In the genomic region with DNA sequence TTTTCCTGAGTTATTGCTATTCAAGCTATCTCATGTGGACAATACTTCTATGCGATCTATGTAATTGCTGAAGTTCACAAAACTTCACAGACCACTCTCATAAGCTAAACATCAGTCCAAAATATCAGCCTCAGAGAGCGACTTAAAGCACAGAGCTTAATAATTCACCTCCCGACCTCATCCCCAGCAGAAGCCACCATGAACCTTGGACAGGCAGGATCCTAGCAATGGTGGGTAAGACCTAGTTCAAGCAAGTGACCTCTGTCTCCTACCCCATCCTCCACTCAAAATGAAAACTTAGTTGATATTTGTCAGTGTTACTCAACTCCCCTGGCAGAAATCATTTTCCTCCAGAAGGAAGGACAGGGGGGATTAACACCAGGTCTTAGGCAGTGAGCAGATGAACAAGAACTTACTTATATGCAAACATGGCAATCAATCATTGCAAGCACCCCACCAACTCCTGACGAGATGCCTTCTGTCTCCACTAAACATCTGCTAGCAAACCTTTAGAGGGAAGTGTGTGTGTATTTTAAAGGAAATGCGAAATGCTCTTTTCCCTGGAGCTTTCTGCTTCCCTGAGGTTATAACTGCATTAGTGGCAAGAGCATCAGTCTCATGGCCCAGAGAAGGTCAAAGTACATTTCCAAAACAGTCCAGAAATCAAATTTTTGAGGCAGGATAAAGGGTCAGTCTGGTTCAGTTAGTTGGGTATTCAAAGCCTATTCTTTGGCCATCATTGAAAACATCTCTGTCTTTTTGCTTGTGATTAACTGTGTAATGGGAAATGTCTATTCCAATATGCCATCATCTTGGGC, we compare ENCODE assay signal across 1 cellular context.
TF ChIP-seq lines count a peak whose summit lies in the region.

No MANE protein-coding gene starts in this region.

TF ChIP-seq in HepG2, 621 proteins besides CTCF, POLR2A, EP300 and RAD21 (continued from another document and continues in another):
- TF ChIP-seq FOXO4 (CRISPR knock-in tag; conservative IDR thresholded peaks at IDR 0.05): no peak
- TF ChIP-seq STAG1 (CRISPR knock-in tag; IDR thresholded peaks at IDR 0.05): peak; percentile 32; the same call in 1 of the 2 replicates
- TF ChIP-seq MXD3 (CRISPR knock-in tag; IDR thresholded peaks at IDR 0.05): no peak
- TF ChIP-seq, protein P1, sequence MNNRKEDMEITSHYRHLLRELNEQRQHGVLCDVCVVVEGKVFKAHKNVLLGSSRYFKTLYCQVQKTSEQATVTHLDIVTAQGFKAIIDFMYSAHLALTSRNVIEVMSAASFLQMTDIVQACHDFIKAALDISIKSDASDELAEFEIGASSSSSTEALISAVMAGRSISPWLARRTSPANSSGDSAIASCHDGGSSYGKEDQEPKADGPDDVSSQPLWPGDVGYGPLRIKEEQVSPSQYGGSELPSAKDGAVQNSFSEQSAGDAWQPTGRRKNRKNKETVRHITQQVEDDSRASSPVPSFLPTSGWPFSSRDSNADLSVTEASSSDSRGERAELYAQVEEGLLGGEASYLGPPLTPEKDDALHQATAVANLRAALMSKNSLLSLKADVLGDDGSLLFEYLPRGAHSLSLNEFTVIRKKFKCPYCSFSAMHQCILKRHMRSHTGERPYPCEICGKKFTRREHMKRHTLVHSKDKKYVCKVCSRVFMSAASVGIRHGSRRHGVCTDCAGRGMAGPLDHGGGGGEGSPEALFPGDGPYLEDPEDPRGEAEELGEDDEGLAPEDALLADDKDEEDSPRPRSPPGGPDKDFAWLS (CRISPR knock-in tag; IDR thresholded peaks at IDR 0.05; ENCODE audit: borderline replicate concordance): no peak
- TF ChIP-seq TARDBP (CRISPR knock-in tag; IDR thresholded peaks at IDR 0.05): peak; percentile 46
- TF ChIP-seq, protein P2, sequence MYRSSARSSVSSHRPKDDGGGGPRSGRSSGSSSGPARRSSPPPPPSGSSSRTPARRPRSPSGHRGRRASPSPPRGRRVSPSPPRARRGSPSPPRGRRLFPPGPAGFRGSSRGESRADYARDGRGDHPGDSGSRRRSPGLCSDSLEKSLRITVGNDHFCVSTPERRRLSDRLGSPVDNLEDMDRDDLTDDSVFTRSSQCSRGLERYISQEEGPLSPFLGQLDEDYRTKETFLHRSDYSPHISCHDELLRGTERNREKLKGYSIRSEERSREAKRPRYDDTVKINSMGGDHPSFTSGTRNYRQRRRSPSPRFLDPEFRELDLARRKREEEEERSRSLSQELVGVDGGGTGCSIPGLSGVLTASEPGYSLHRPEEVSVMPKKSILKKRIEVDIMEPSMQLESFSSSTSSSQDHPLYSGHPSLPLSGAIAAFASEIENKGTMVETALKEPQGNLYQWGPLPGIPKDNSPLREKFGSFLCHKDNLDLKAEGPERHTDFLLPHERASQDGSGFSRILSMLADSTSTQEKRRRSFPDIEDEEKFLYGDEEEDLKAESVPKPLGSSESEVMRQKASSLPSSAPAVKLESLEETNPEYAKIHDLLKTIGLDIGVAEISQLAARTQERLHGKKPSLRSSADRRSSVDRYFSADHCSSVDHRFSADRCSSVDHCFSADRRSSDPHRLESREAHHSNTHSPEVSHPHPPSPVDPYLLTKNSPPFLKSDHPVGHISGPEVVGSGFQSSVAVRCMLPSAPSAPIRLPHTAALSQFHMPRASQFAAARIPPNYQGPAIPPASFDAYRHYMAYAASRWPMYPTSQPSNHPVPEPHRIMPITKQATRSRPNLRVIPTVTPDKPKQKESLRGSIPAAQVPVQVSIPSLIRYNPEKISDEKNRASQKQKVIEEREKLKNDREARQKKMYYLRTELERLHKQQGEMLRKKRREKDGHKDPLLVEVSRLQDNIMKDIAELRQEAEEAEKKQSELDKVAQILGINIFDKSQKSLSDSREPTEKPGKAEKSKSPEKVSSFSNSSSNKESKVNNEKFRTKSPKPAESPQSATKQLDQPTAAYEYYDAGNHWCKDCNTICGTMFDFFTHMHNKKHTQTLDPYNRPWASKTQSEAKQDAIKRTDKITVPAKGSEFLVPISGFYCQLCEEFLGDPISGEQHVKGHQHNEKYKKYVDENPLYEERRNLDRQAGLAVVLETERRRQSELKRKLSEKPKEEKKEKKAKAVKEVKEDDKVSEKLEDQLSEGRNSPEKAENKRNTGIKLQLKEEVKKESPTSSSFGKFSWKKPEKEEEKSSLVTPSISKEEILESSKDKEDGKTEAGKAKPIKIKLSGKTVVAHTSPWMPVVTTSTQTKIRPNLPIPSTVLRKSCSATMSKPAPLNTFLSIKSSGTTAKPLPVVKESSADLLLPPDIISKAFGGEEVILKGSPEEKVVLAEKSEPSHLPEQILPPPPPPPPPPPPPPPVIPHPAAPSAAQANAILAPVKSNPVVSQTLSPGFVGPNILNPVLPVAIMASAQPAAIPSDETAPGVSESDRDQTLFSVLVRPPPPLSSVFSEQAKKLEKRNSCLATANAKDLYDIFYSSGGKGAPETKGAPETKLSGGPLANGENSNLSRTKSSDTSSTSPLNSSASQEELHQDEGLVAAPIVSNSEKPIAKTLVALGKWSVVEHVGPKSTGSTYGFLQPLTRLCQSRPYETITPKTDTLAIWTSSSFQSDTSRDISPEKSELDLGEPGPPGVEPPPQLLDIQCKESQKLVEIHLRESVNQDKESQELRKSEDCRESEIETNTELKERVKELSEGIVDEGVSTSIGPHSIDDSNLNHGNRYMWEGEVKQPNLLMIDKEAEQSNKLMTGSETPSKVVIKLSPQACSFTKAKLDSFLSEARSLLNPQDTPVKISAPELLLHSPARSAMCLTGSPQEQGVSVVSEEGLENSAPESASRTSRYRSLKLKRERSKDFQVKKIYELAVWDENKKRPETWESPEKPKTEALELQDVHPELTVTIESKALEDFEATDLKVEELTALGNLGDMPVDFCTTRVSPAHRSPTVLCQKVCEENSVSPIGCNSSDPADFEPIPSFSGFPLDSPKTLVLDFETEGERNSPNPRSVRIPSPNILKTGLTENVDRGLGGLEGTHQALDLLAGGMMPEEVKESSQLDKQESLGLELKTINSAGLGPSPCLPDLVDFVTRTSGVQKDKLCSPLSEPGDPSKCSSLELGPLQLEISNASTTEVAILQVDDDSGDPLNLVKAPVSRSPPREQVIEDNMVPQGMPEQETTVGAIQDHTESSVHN (CRISPR knock-in tag; IDR thresholded peaks at IDR 0.05): no peak
- no peak for TF ChIP-seq ZNF550 (CRISPR knock-in tag; IDR thresholded peaks at IDR 0.05; ENCODE audit: borderline replicate concordance)
- TF ChIP-seq, protein P3, sequence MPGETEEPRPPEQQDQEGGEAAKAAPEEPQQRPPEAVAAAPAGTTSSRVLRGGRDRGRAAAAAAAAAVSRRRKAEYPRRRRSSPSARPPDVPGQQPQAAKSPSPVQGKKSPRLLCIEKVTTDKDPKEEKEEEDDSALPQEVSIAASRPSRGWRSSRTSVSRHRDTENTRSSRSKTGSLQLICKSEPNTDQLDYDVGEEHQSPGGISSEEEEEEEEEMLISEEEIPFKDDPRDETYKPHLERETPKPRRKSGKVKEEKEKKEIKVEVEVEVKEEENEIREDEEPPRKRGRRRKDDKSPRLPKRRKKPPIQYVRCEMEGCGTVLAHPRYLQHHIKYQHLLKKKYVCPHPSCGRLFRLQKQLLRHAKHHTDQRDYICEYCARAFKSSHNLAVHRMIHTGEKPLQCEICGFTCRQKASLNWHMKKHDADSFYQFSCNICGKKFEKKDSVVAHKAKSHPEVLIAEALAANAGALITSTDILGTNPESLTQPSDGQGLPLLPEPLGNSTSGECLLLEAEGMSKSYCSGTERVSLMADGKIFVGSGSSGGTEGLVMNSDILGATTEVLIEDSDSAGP (CRISPR knock-in tag; IDR thresholded peaks at IDR 0.05; ENCODE audit: borderline replicate concordance): no peak; the same call in 1 of the 2 replicates
- TF ChIP-seq ZBTB7B (CRISPR knock-in tag; IDR thresholded peaks at IDR 0.05): peak; percentile 83; the same call in 1 of the 2 replicates
- TF ChIP-seq ZBTB26 (CRISPR knock-in tag; IDR thresholded peaks at IDR 0.05; ENCODE audit: borderline replicate concordance): no peak
- TF ChIP-seq KLF6 (CRISPR knock-in tag; IDR thresholded peaks at IDR 0.05): no peak; the same call in 1 of the 2 replicates
- no peak for TF ChIP-seq ZSCAN12 (CRISPR knock-in tag; IDR thresholded peaks at IDR 0.05)
- no peak for TF ChIP-seq ZNF660 (CRISPR knock-in tag; IDR thresholded peaks at IDR 0.05; ENCODE audit: borderline replicate concordance, low read depth)
- TF ChIP-seq ZNF160 (CRISPR knock-in tag; IDR thresholded peaks at IDR 0.05): no peak
- no peak for TF ChIP-seq TEF (CRISPR knock-in tag; IDR thresholded peaks at IDR 0.05)
- no peak for TF ChIP-seq GTF2F1 (IDR thresholded peaks at IDR 0.05; ENCODE audit: low read length)
- TF ChIP-seq MAF1 (CRISPR knock-in tag; IDR thresholded peaks at IDR 0.05; ENCODE audit: borderline replicate concordance): no peak
- TF ChIP-seq GPBP1L1 (CRISPR knock-in tag; IDR thresholded peaks at IDR 0.05): no peak
- no peak for TF ChIP-seq REL (CRISPR knock-in tag; conservative IDR thresholded peaks at IDR 0.05)
- no peak for TF ChIP-seq ZNF616 (CRISPR knock-in tag; IDR thresholded peaks at IDR 0.05; ENCODE audit: low read depth)
- no peak for TF ChIP-seq ZNF468 (CRISPR knock-in tag; IDR thresholded peaks at IDR 0.05)
- no peak for TF ChIP-seq PAX8 (CRISPR knock-in tag; IDR thresholded peaks at IDR 0.05; ENCODE audit: borderline replicate concordance)
- no peak; the same call in 1 of the 2 replicates for TF ChIP-seq ZNF274 (CRISPR knock-in tag; IDR thresholded peaks at IDR 0.05)
- TF ChIP-seq IRF2 (CRISPR knock-in tag; IDR thresholded peaks at IDR 0.05): peak; percentile 67
- TF ChIP-seq ZNF768 (CRISPR knock-in tag; IDR thresholded peaks at IDR 0.05): no peak
- no peak for TF ChIP-seq RBFOX2 (IDR thresholded peaks at IDR 0.05; ENCODE audit: low read depth, low read length)
- TF ChIP-seq NR3C1 (CRISPR knock-in tag; IDR thresholded peaks at IDR 0.05): no peak
- TF ChIP-seq ZNF441 (CRISPR knock-in tag; IDR thresholded peaks at IDR 0.05; ENCODE audit: borderline replicate concordance): no peak
- TF ChIP-seq RFX3 (CRISPR knock-in tag; IDR thresholded peaks at IDR 0.05): no peak
- TF ChIP-seq ZNF556 (CRISPR knock-in tag; IDR thresholded peaks at IDR 0.05; ENCODE audit: borderline replicate concordance): peak; percentile 65; the same call in 1 of the 2 replicates
- TF ChIP-seq ZNF781 (CRISPR knock-in tag; IDR thresholded peaks at IDR 0.05; ENCODE audit: borderline replicate concordance, not compliant biosample characterization): no peak
- TF ChIP-seq CERS6 (CRISPR knock-in tag; IDR thresholded peaks at IDR 0.05): no peak
- no peak for TF ChIP-seq E2F5 (CRISPR knock-in tag; conservative IDR thresholded peaks at IDR 0.05)
- TF ChIP-seq SMAD9 (CRISPR knock-in tag; IDR thresholded peaks at IDR 0.05): no peak
- no peak; the same call in 1 of the 2 replicates for TF ChIP-seq MED13 (CRISPR knock-in tag; IDR thresholded peaks at IDR 0.05)
- TF ChIP-seq ZMYM3 (CRISPR knock-in tag; IDR thresholded peaks at IDR 0.05): peak; percentile 36; the same call in 1 of the 2 replicates
- no peak for TF ChIP-seq TP53 (CRISPR knock-in tag; conservative IDR thresholded peaks at IDR 0.05)
